Comparison of ENCODE assay signal across 26 cellular contexts in the genomic region with DNA sequence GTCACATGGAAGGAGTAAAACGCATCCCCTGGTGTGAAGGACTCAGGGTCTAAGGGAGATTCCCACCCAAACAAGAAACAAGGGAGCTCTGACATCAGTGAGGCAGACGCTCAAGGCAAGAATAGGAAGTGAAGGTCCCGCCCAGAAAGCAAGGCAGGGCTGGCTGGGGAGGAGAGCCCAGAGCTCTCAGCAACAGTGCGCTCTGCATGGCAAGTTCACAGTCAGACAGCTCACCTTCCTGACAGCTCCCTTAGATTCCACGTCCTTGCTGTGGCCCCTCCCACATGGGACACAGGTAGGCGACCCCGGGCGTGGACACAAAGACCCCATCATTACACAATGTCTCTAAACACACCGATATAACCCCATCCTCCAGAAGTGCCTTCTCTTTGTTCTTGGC.
"Had no signal": no experiment of that assay in that cellular context is flagged by ENCODE, and none has a peak within 500 bp of the region (broad histone marks: within the 10 kb centered on the region; RNA-seq: fewer than 3 reads in every experiment).

No MANE protein-coding gene starts in this region.

- H3K4me3 Mint-ChIP-seq: activated CD4-positive, alpha-beta memory T cell treated with anti-CD3 and anti-CD28 coated beads, Interleukin-2, amount 10 ng/mL, durations not matched to agents 7 days and 5 days; activated CD4-positive, alpha-beta T cell treated with anti-CD3 and anti-CD28 coated beads, Interleukin-2, amount 10 ng/mL, durations not matched to agents 7 days and 5 days; activated T-cell treated with anti-CD3 and anti-CD28 coated beads, Interleukin-2, amount 50 U/mL, for 4 hours; activated T-helper 17 cell treated with anti-CD3 and anti-CD28 coated beads, Interleukin-2, amount 50 U/mL, for 72 hours; mesothelial cell of epicardium; naive thymus-derived CD4-positive, alpha-beta T cell; stimulated activated naive B cell treated with anti-CD40 and anti-IgM and Interleukin-4, amounts not matched to agents 10 μg/mL and 1 μg/mL and 100 μg/mL, for 72 hours; WTC11 had no signal

- H3K36me3 ChIP-seq: esophagus squamous epithelium, pancreas, stomach, tibial artery had no signal

- FAIRE-seq: astrocyte, keratinocyte, pancreas had no signal

- DNase-seq: activated CD4-positive, alpha-beta memory T cell treated with anti-CD3 and anti-CD28 coated beads, Interleukin-2, amount 10 ng/mL, durations not matched to agents 7 days and 5 days; activated CD4-positive, alpha-beta T cell treated with anti-CD3 and anti-CD28 coated beads for 1 hour; activated CD4-positive, alpha-beta T cell treated with anti-CD3 and anti-CD28 coated beads, Interleukin-2, amount 10 ng/mL, durations not matched to agents 7 days and 5 days; activated gamma-delta T cell treated with Interleukin-2 at 50 U/mL for 16 hours; activated naive CD4-positive, alpha-beta T cell treated with anti-CD3 and anti-CD28 coated beads, Interleukin-2, amount 50 U/mL, for 16 hours; activated T-cell treated with anti-CD3 and anti-CD28 coated beads, Interleukin-2, amount 50 U/mL, for 4 hours; amniotic stem cell; caudate nucleus; cortex of kidney; esophagus squamous epithelium; foreskin melanocyte; naive thymus-derived CD4-positive, alpha-beta T cell; nucleus accumbens; pancreas; psoas muscle; stimulated activated CD4-positive, alpha-beta T cell treated with anti-CD3 and anti-CD28 coated beads, Interleukin-15, amount 100 ng/mL, for 24 hours; stimulated activated CD4-positive, alpha-beta T cell treated with anti-CD3 and anti-CD28 coated beads, Interleukin-2, amount 100 ng/mL, for 24 hours; stimulated activated naive B cell treated with anti-CD40 and anti-IgM and Interleukin-4, amounts not matched to agents 10 μg/mL and 1 μg/mL and 100 μg/mL, for 72 hours; stomach; tibial artery had no signal

- H3K4me1 ChIP-seq: esophagus squamous epithelium, pancreas, psoas muscle, tibial artery had no signal

- H3K27me3 Mint-ChIP-seq: activated CD4-positive, alpha-beta memory T cell treated with anti-CD3 and anti-CD28 coated beads, Interleukin-2, amount 10 ng/mL, durations not matched to agents 7 days and 5 days; activated CD4-positive, alpha-beta T cell treated with anti-CD3 and anti-CD28 coated beads, Interleukin-2, amount 10 ng/mL, durations not matched to agents 7 days and 5 days had no signal

- H3K4me3 ChIP-seq: esophagus squamous epithelium, hepatocyte, pancreas, psoas muscle, stomach, tibial artery had no signal

- H3K79me2 ChIP-seq: hepatocyte had no signal

- H3K36me3 Mint-ChIP-seq: mesothelial cell of epicardium; naive thymus-derived CD4-positive, alpha-beta T cell; stimulated activated naive B cell treated with anti-CD40 and anti-IgM and Interleukin-4, amounts not matched to agents 10 μg/mL and 1 μg/mL and 100 μg/mL, for 72 hours; WTC11 had no signal

- H3K4me1 Mint-ChIP-seq: activated CD4-positive, alpha-beta memory T cell treated with anti-CD3 and anti-CD28 coated beads, Interleukin-2, amount 10 ng/mL, durations not matched to agents 7 days and 5 days; activated CD4-positive, alpha-beta T cell treated with anti-CD3 and anti-CD28 coated beads, Interleukin-2, amount 10 ng/mL, durations not matched to agents 7 days and 5 days; activated T-helper 17 cell treated with anti-CD3 and anti-CD28 coated beads, Interleukin-2, amount 50 U/mL, for 72 hours; mesothelial cell of epicardium; stimulated activated naive B cell treated with anti-CD40 and anti-IgM and Interleukin-4, amounts not matched to agents 10 μg/mL and 1 μg/mL and 100 μg/mL, for 72 hours had no signal

- H3K27me3 ChIP-seq: hepatocyte, pancreas had no signal

- H2AFZ ChIP-seq: hepatocyte had no signal

- H3K9me3 ChIP-seq: esophagus squamous epithelium, pancreas, psoas muscle, stomach, tibial artery had no signal

- ATAC-seq: activated T-cell treated with anti-CD3 and anti-CD28 coated beads, Interleukin-2, amount 50 U/mL, for 4 hours; activated T-helper 17 cell treated with anti-CD3 and anti-CD28 coated beads, Interleukin-2, amount 50 U/mL, for 72 hours; naive thymus-derived CD4-positive, alpha-beta T cell; pancreas; psoas muscle; WTC11 had no signal

- H3K4me2 ChIP-seq: hepatocyte had no signal

- H3K9me3 Mint-ChIP-seq: activated CD4-positive, alpha-beta memory T cell treated with anti-CD3 and anti-CD28 coated beads, Interleukin-2, amount 10 ng/mL, durations not matched to agents 7 days and 5 days; activated CD4-positive, alpha-beta T cell treated with anti-CD3 and anti-CD28 coated beads, Interleukin-2, amount 10 ng/mL, durations not matched to agents 7 days and 5 days; activated T-cell treated with anti-CD3 and anti-CD28 coated beads, Interleukin-2, amount 50 U/mL, for 4 hours; activated T-helper 17 cell treated with anti-CD3 and anti-CD28 coated beads, Interleukin-2, amount 50 U/mL, for 72 hours; mesothelial cell of epicardium; naive thymus-derived CD4-positive, alpha-beta T cell; stimulated activated naive B cell treated with anti-CD40 and anti-IgM and Interleukin-4, amounts not matched to agents 10 μg/mL and 1 μg/mL and 100 μg/mL, for 72 hours; WTC11 had no signal

- H3K27ac Mint-ChIP-seq: activated CD4-positive, alpha-beta memory T cell treated with anti-CD3 and anti-CD28 coated beads, Interleukin-2, amount 10 ng/mL, durations not matched to agents 7 days and 5 days; activated CD4-positive, alpha-beta T cell treated with anti-CD3 and anti-CD28 coated beads, Interleukin-2, amount 10 ng/mL, durations not matched to agents 7 days and 5 days; activated T-helper 17 cell treated with anti-CD3 and anti-CD28 coated beads, Interleukin-2, amount 50 U/mL, for 72 hours; mesothelial cell of epicardium; naive thymus-derived CD4-positive, alpha-beta T cell; stimulated activated naive B cell treated with anti-CD40 and anti-IgM and Interleukin-4, amounts not matched to agents 10 μg/mL and 1 μg/mL and 100 μg/mL, for 72 hours; WTC11 had no signal

- H3K27ac ChIP-seq: esophagus squamous epithelium, hepatocyte, pancreas, psoas muscle, stomach, tibial artery had no signal
